32 cellular contexts compared by ENCODE assay signal in the genomic region with DNA sequence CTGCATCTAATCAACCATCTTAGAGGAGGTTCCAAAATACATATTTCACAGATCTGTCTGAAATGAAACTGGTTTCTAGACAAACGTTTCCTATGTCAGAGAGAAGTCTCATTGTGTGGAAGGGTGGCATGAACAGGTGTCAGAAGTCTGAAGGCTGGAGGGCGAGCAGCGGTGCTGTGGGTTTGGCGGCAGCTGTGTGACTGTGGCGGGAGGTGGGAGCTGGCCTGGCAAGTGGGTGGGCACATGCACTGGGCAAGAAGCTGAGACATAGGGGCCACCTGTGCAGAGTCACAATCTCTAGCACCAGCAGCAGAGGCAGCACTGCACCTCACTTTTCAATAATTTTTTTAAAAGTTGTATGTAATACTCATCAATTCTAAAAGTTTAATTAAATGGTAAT.
"Had no signal": no experiment of that assay in that cellular context is flagged by ENCODE, and none has a peak within 500 bp of the region (broad histone marks: within the 10 kb centered on the region; RNA-seq: fewer than 3 reads in every experiment).

No MANE protein-coding gene starts in this region.

- H2AFZ ChIP-seq: PC-9 had no signal

- H3K27ac ChIP-seq: KMS-11, PC-9, RWPE1, SJCRH30, SK-N-MC had no signal

- H3K27me3 ChIP-seq: SJCRH30 had no signal

- H3K9me3 ChIP-seq: SJCRH30 had no signal

- H3K4me1 ChIP-seq: SJCRH30 had no signal

- DNase-seq: Karpas-422, NCI-H1048, NCI-H1092 treated with DMSO at 0.1 percent for 48 hours, NCI-H1105 treated with DMSO at 0.1 percent for 48 hours, NCI-H1417, NCI-H1436, NCI-H146, NCI-H1694, NCI-H187, NCI-H1930, NCI-H2029 treated with DMSO at 0.1 percent for 48 hours, NCI-H2081 treated with DMSO at 0.1 percent for 48 hours, NCI-H2107, NCI-H2171, NCI-H226, NCI-H446 treated with DMSO at 0.1 percent for 48 hours, NCI-H510A, NCI-H524, NCI-H526, NCI-H69, NCI-H748 treated with DMSO at 0.1 percent for 48 hours, NCI-H82, PC-9, SHP77, SIG-M5 had no signal

- H3K4me3 ChIP-seq: PC-9, SJCRH30, SK-N-MC had no signal

- H3K9ac ChIP-seq: KMS-11 had no signal

- H3K4me2 ChIP-seq: KMS-11, PC-9 had no signal

- H3K36me3 ChIP-seq: SJCRH30 had no signal

- ATAC-seq: Panc1, Right ventricle myocardium inferior, SK-N-SH treated with all-trans-retinoic acid at 6 μM for 48 hours had no signal
